In genomic region chr6:130629640-130630039, GRCh38 we compare ENCODE assay signal across 27 cellular contexts.
DNase-seq lines count a peak whose midpoint lies in the region; ATAC-seq, FAIRE-seq and TF ChIP-seq lines count a peak whose summit lies in the region.
"Had no signal": no experiment of that assay in that cellular context is flagged by ENCODE, and none has a peak within 500 bp of the region (broad histone marks: within the 10 kb centered on the region; RNA-seq: fewer than 3 reads in every experiment).

No MANE protein-coding gene starts in this region.

- BruUV-seq in HepG2 (replicated peaks; lab: Mats Ljungman, UMichigan) = no TSS peak

- H2AFZ ChIP-seq in HepG2 (ENCODE audit: low read length) (no peak overlapping the region), smooth muscle cell (ENCODE audit: low read depth) (peak overlapping the region; percentile 46)
- H2AFZ ChIP-seq: GM23338 had no signal

- TF ChIP-seq CTCF in HepG2 (CRISPR knock-in tag; IDR thresholded peaks at IDR 0.05) (no peak), right lobe of liver (IDR thresholded peaks at IDR 0.05) (no peak), smooth muscle cell (IDR thresholded peaks at IDR 0.05; ENCODE audit: borderline replicate concordance, insufficient read depth, poor library complexity, severe bottlenecking) (no peak)

- H4K20me1 ChIP-seq in HepG2 (ENCODE audit: insufficient read depth, low read length) = no peaks in the 10 kb centered on the region
- H4K20me1 ChIP-seq in smooth muscle cell (ENCODE audit: low read depth) = no peaks in the 10 kb centered on the region
- H4K20me1 ChIP-seq: BLaER1 had no signal

- peaks cover 17% of the 10 kb centered on the region for H3F3A ChIP-seq in smooth muscle cell (ENCODE audit: low read depth)

- H3K79me2 ChIP-seq in HepG2 (ENCODE audit: insufficient read depth, low read length) (no peaks in the 10 kb centered on the region), smooth muscle cell (ENCODE audit: low read depth) (no peaks in the 10 kb centered on the region)

- no peak overlapping the region for H3K27ac ChIP-seq in HepG2 (ENCODE audit: extremely low read length, insufficient read depth, low read length)
- no peak overlapping the region for H3K27ac ChIP-seq in right lobe of liver
- no peak overlapping the region for H3K27ac ChIP-seq in smooth muscle cell (ENCODE audit: low read depth)
- H3K27ac ChIP-seq: BLaER1, KMS-11, Peyer's patch had no signal

- H3K9me3 Mint-ChIP-seq in T-helper 1 cell treated with Interleukin-12 subunit alpha and Interleukin-12 subunit beta and Interleukin-4 antibody, amounts not matched to agents 30 μg/mL and 1 μg/mL, for 36 hours = no peaks in the 10 kb centered on the region
- H3K9me3 Mint-ChIP-seq in stimulated activated memory B cell treated with anti-CD40 and anti-IgM and Interleukin-4, amounts not matched to agents 10 μg/mL and 1 μg/mL and 100 μg/mL, for 72 hours = no peaks in the 10 kb centered on the region
- H3K9me3 Mint-ChIP-seq: CD4-positive, CD25-positive, alpha-beta regulatory T cell; GM23338 had no signal

- peak overlapping the region; percentile 5 for H3K27ac Mint-ChIP-seq in T-helper 1 cell treated with Interleukin-12 subunit alpha and Interleukin-12 subunit beta and Interleukin-4 antibody, amounts not matched to agents 30 μg/mL and 1 μg/mL, for 36 hours
- H3K27ac Mint-ChIP-seq in stimulated activated memory B cell treated with anti-CD40 and anti-IgM and Interleukin-4, amounts not matched to agents 10 μg/mL and 1 μg/mL and 100 μg/mL, for 72 hours = no peak overlapping the region
- H3K27ac Mint-ChIP-seq: CD4-positive, CD25-positive, alpha-beta regulatory T cell; GM23338 had no signal

- H3K9me3 ChIP-seq in HepG2 (ENCODE audit: low read length) (no peaks in the 10 kb centered on the region), right lobe of liver (no peaks in the 10 kb centered on the region), smooth muscle cell (replicated peaks; ENCODE audit: low read depth) (no peaks in the 10 kb centered on the region)
- H3K9me3 ChIP-seq: BLaER1, HAP-1, Peyer's patch had no signal

- H3K9ac ChIP-seq in HepG2 (ENCODE audit: insufficient read depth, low read depth, low read length) = no peak overlapping the region
- H3K9ac ChIP-seq in smooth muscle cell (ENCODE audit: low read depth) = no peak overlapping the region
- H3K9ac ChIP-seq: BLaER1, KMS-11 had no signal

- no peak for FAIRE-seq in HepG2 (lab: Jason Lieb, UNC)
- FAIRE-seq: GM12892, GM19239 had no signal

- TF ChIP-seq EP300 in HepG2 (IDR thresholded peaks at IDR 0.05; ENCODE audit: low read depth in 2 of 2, low read length in 2 of 2) (no peak), HepG2 (CRISPR knock-in tag; IDR thresholded peaks at IDR 0.05; ENCODE audit: borderline replicate concordance) (no peak)

- TF ChIP-seq POLR2A in HepG2 (IDR thresholded peaks at IDR 0.05; ENCODE audit: insufficient read depth in 1 of 2, low read depth in 2 of 2, low read length in 2 of 2) (no peak), right lobe of liver (IDR thresholded peaks at IDR 0.05) (no peak)

- in situ Hi-C loops in HepG2 (cut with HindIII; ENCODE audit: extremely low pct_ligation_motif_present, low pct_unique_long_range_greater_than_20kb) = no loop called here

- no peak overlapping the region for H3K4me3 ChIP-seq in HepG2 (replicated peaks in 1 of 3; ENCODE audit: insufficient read depth in 1 of 3, low read depth in 2 of 3, low read length in 3 of 3)
- H3K4me3 ChIP-seq in right lobe of liver = no peak overlapping the region
- no peak overlapping the region for H3K4me3 ChIP-seq in smooth muscle cell
- H3K4me3 ChIP-seq: BLaER1, GM23338, HAP-1, Peyer's patch had no signal

- H3K4me1 ChIP-seq in HepG2 (ENCODE audit: insufficient read depth, low read length) = 0 out of 2 replicates have a peak, but pooled peaks cover 5% of the 10 kb centered on the region
- H3K4me1 ChIP-seq in right lobe of liver = no peaks in the 10 kb centered on the region
- H3K4me1 ChIP-seq in smooth muscle cell (ENCODE audit: low read depth) = peaks cover 14% of the 10 kb centered on the region
- H3K4me1 ChIP-seq: BLaER1, Peyer's patch had no signal

- CTCF ChIA-PET in HepG2 (lab: Yijun Ruan, JAX; ENCODE audit: low intra/inter-chr PET ratio, low total read pairs) = no interaction called here

- ATAC-seq in HepG2 (no peak), right lobe of liver (no peak)
- ATAC-seq in stimulated activated memory B cell treated with anti-CD40 and anti-IgM and Interleukin-4, amounts not matched to agents 10 μg/mL and 1 μg/mL and 100 μg/mL, for 72 hours = no peak
- ATAC-seq: GM23338 had no signal

- no peaks in the 10 kb centered on the region for H3K36me3 Mint-ChIP-seq in T-helper 1 cell treated with Interleukin-12 subunit alpha and Interleukin-12 subunit beta and Interleukin-4 antibody, amounts not matched to agents 30 μg/mL and 1 μg/mL, for 36 hours (ENCODE audit: low read depth)
- H3K36me3 Mint-ChIP-seq in stimulated activated memory B cell treated with anti-CD40 and anti-IgM and Interleukin-4, amounts not matched to agents 10 μg/mL and 1 μg/mL and 100 μg/mL, for 72 hours = no peaks in the 10 kb centered on the region
- H3K36me3 Mint-ChIP-seq: CD4-positive, CD25-positive, alpha-beta regulatory T cell had no signal

- no peaks in the 10 kb centered on the region for H3K27me3 Mint-ChIP-seq in T-helper 1 cell treated with Interleukin-12 subunit alpha and Interleukin-12 subunit beta and Interleukin-4 antibody, amounts not matched to agents 30 μg/mL and 1 μg/mL, for 36 hours (ENCODE audit: low read depth)
- H3K27me3 Mint-ChIP-seq in stimulated activated memory B cell treated with anti-CD40 and anti-IgM and Interleukin-4, amounts not matched to agents 10 μg/mL and 1 μg/mL and 100 μg/mL, for 72 hours = no peaks in the 10 kb centered on the region
- H3K27me3 Mint-ChIP-seq: CD4-positive, CD25-positive, alpha-beta regulatory T cell had no signal

- H3K4me2 ChIP-seq in HepG2 (ENCODE audit: low read depth, low read length) = no peak overlapping the region
- no peak overlapping the region for H3K4me2 ChIP-seq in smooth muscle cell
- H3K4me2 ChIP-seq: BLaER1, GM23338, KMS-11 had no signal

- H3K36me3 ChIP-seq in HepG2 (replicated peaks in 1 of 2; ENCODE audit: control insufficient read depth in 1 of 2, insufficient read depth in 2 of 2, low read length in 2 of 2) = no peaks in the 10 kb centered on the region
- H3K36me3 ChIP-seq in right lobe of liver = no peaks in the 10 kb centered on the region
- no peaks in the 10 kb centered on the region for H3K36me3 ChIP-seq in smooth muscle cell (ENCODE audit: low read depth)
- H3K36me3 ChIP-seq: BLaER1, HAP-1, Peyer's patch had no signal

- POLR2A ChIA-PET in HepG2 (lab: Yijun Ruan, JAX) = no interaction called here

- DNase-seq in T-helper 1 cell (no peak), HepG2 (ENCODE audit: low spot score) (no peak), right lobe of liver (no peak), amniotic epithelial cell (ENCODE audit: low read depth) (peak; percentile 17), smooth muscle cell (lab: John Stamatoyannopoulos, UW; ENCODE audit: unreplicated experiment) (no peak), NCI-H2107 treated with DMSO at 0.1 percent for 48 hours (lab: John Stamatoyannopoulos, UW; ENCODE audit: unreplicated experiment) (no peak)
- DNase-seq: CD4-positive, CD25-positive, alpha-beta regulatory T cell; DMS153; DND-41; NCI-H1048; NCI-H1417 treated with DMSO at 0.1 percent for 48 hours; NCI-H1694 treated with DMSO at 0.1 percent for 48 hours; NCI-H2081; NCI-H2171; NCI-H226; NCI-H510A; NCI-H69; Peyer's patch; SHP77 treated with DMSO at 0.1 percent for 48 hours had no signal

- H3K4me3 Mint-ChIP-seq in T-helper 1 cell treated with Interleukin-12 subunit alpha and Interleukin-12 subunit beta and Interleukin-4 antibody, amounts not matched to agents 30 μg/mL and 1 μg/mL, for 36 hours = no peak overlapping the region
- H3K4me3 Mint-ChIP-seq in stimulated activated memory B cell treated with anti-CD40 and anti-IgM and Interleukin-4, amounts not matched to agents 10 μg/mL and 1 μg/mL and 100 μg/mL, for 72 hours = no peak overlapping the region
- H3K4me3 Mint-ChIP-seq: CD4-positive, CD25-positive, alpha-beta regulatory T cell; GM23338 had no signal

- H3K4me1 Mint-ChIP-seq in T-helper 1 cell treated with Interleukin-12 subunit alpha and Interleukin-12 subunit beta and Interleukin-4 antibody, amounts not matched to agents 30 μg/mL and 1 μg/mL, for 36 hours (ENCODE audit: low read depth) = peaks cover 14% of the 10 kb centered on the region
- H3K4me1 Mint-ChIP-seq in stimulated activated memory B cell treated with anti-CD40 and anti-IgM and Interleukin-4, amounts not matched to agents 10 μg/mL and 1 μg/mL and 100 μg/mL, for 72 hours = no peaks in the 10 kb centered on the region

- TF ChIP-seq RAD21 in HepG2 (CRISPR knock-in tag; IDR thresholded peaks at IDR 0.05) = no peak

- H3K27me3 ChIP-seq in HepG2 (ENCODE audit: control insufficient read depth in 1 of 2, insufficient read depth in 2 of 2, low read length in 2 of 2) (no peaks in the 10 kb centered on the region), right lobe of liver (no peaks in the 10 kb centered on the region), smooth muscle cell (ENCODE audit: low read depth) (no peaks in the 10 kb centered on the region)
- H3K27me3 ChIP-seq: BLaER1, Peyer's patch had no signal

- intact Hi-C loops in HepG2 (cut with micrococcal nuclease; ENCODE audit: unreplicated experiment) = no loop called here
- intact Hi-C loops in right lobe of liver (cut with DNase I) = no loop called here

TF ChIP-seq in HepG2, 621 proteins besides CTCF, POLR2A, EP300 and RAD21:
- peak; percentile 98 for TF ChIP-seq HNRNPK (IDR thresholded peaks at IDR 0.05; ENCODE audit: low read depth, low read length, poor library complexity, severe bottlenecking)
- 0 out of 2 replicates have a peak, but pooled peaks have one; percentile 36 for TF ChIP-seq PCBP1 (IDR thresholded peaks at IDR 0.05; ENCODE audit: borderline replicate concordance, low read depth, low read length)
- no peak for TF ChIP-seq SYNCRIP (IDR thresholded peaks at IDR 0.05; ENCODE audit: insufficient read depth, low read depth, low read length)
- TF ChIP-seq, protein P1, sequence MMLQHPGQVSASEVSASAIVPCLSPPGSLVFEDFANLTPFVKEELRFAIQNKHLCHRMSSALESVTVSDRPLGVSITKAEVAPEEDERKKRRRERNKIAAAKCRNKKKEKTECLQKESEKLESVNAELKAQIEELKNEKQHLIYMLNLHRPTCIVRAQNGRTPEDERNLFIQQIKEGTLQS (CRISPR knock-in tag; IDR thresholded peaks at IDR 0.05) = no peak
- TF ChIP-seq ZNF253 (CRISPR knock-in tag; IDR thresholded peaks at IDR 0.05; ENCODE audit: borderline replicate concordance) = no peak
- no peak for TF ChIP-seq MIER3 (CRISPR knock-in tag; IDR thresholded peaks at IDR 0.05; ENCODE audit: borderline replicate concordance)
- TF ChIP-seq ZMYM4 (CRISPR knock-in tag; IDR thresholded peaks at IDR 0.05) = no peak
